1 cellular context compared by ENCODE assay signal in the genomic region with DNA sequence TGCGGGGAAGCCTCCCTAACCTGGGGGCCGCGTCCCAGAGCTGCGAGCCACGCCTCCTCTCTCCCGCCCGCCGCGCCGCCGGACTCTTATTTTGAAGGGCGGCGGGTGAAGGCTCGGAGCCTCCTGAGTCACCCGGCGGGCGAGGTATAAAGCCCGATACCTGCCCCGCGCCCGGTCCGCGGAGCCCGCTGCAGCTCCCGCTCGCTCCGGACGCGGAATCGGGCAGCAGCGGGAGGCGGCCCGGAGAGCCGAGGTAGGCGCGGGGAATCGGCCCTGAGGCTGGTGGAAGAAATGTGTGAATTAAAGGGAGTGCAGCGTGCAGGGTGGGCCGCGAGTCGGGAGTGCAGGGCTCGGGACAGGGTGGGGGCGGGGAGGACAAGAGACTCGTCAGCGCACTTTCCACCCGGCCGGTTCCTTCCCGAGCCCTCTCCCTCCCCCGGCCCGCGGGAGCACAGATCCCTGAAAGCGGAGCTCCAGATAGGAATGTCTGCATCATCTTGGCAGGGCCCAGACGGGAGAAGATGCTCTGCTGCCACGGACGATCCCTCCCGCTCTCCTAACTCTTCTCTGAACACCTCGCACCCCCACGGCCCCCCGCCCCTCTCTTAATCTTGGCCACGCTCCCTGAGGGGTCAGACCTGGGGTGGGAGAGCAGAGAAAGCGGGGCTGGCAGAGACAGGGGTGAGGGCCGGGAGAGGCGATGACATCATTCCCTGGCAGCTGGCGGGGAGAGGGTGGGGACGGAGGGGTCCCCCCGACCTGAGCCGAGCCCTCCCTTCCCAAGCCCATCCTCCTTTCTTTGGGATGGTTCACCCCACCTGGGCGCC.
TF ChIP-seq lines count a peak whose summit lies in the region.

No MANE protein-coding gene starts in this region.

TF ChIP-seq in HCT116, 20 proteins besides CTCF, POLR2A, EP300 and RAD21 (continued from another document):
- no peak for TF ChIP-seq REST (IDR thresholded peaks at IDR 0.05; ENCODE audit: low read depth)
- no peak for TF ChIP-seq CEBPB (IDR thresholded peaks at IDR 0.05; ENCODE audit: low read depth)
- no peak; the same call in 1 of the 2 replicates for TF ChIP-seq SIN3A (IDR thresholded peaks at IDR 0.05; ENCODE audit: low read depth)
- no peak for TF ChIP-seq EZH2 (IDR thresholded peaks at IDR 0.05)
- TF ChIP-seq SP1 (IDR thresholded peaks at IDR 0.05; ENCODE audit: low read depth): peak; percentile 75
- peak; percentile 62; the same call in 1 of the 2 replicates for TF ChIP-seq FOSL1 (IDR thresholded peaks at IDR 0.05; ENCODE audit: low read depth)
- TF ChIP-seq ELF1 (IDR thresholded peaks at IDR 0.05; ENCODE audit: borderline replicate concordance, low read depth): no peak
